8 cellular contexts compared by ENCODE assay signal in genomic region chr13:59531571-59532091, GRCh38.
DNase-seq lines count a peak whose midpoint lies in the region; ATAC-seq and TF ChIP-seq lines count a peak whose summit lies in the region.

No MANE protein-coding gene starts in this region.

- H3K36me3 Mint-ChIP-seq in Calu3 (ENCODE audit: insufficient read depth, unreplicated experiment) = no peaks in the 10 kb centered on the region

- H3K9me3 Mint-ChIP-seq in Calu3 (ENCODE audit: low read depth, unreplicated experiment) = no peaks in the 10 kb centered on the region

- no TSS peak for BruUV-seq in Calu3 (replicated peaks; lab: Mats Ljungman, UMichigan)

- H3K4me1 Mint-ChIP-seq in Calu3 (ENCODE audit: low read depth, unreplicated experiment) = no peaks in the 10 kb centered on the region

- intact Hi-C loops in Calu3 (cut with micrococcal nuclease; ENCODE audit: unreplicated experiment) = loop anchor here (5.0 to 10.0 kb wide), 2 partner anchors 76 to 143 kb away; no protein-coding TSS in a partner anchor
- intact Hi-C loops in aorta (cut with DNase I) = no loop called here

- no peaks in the 10 kb centered on the region for H3K27me3 Mint-ChIP-seq in Calu3 (ENCODE audit: unreplicated experiment)

- no peaks in the 10 kb centered on the region for H3K9me3 ChIP-seq in aorta (ENCODE audit: control insufficient read depth, low read length)

- DNase-seq in Calu3 (peak; percentile 21), HUDEP-2 (lab: John Stamatoyannopoulos, UW; ENCODE audit: unreplicated experiment in 76 of 76) (peak in 55 of 76 experiments; percentile 1 to 71 (median 27)), SK-N-DZ (ENCODE audit: low spot score) (peak; percentile 35), midbrain (lab: John Stamatoyannopoulos, UW) (peak; percentile 77), aorta (peak; percentile 89), GM19238 (ENCODE audit: insufficient read length, low spot score) (no peak)

- 12 to 14% methylated on average over 9 of the region's 9 CpGs for WGBS in aorta, 2 donors

- no peaks in the 10 kb centered on the region for H3K36me3 ChIP-seq in aorta (ENCODE audit: control insufficient read depth in 1 of 2, insufficient read depth in 2 of 2, low read length in 1 of 2)

- H3K4me3 Mint-ChIP-seq in Calu3 (ENCODE audit: low read depth, unreplicated experiment) = no peak overlapping the region

- CTCF ChIA-PET in Calu3 (lab: Charles Lee) = no interaction called here

- H3K27me3 ChIP-seq in aorta (ENCODE audit: control insufficient read depth in 1 of 2, insufficient read depth in 2 of 2, low read length in 1 of 2) = no peaks in the 10 kb centered on the region

- TF ChIP-seq CTCF in Calu3 (IDR thresholded peaks at IDR 0.05; ENCODE audit: unreplicated experiment) = no peak

- no peak overlapping the region for H3K4me3 ChIP-seq in aorta (ENCODE audit: low read length in 2 of 2)

- no peak overlapping the region for H3K27ac Mint-ChIP-seq in Calu3 (ENCODE audit: unreplicated experiment)

- H3K27ac ChIP-seq in aorta (ENCODE audit: low read depth in 1 of 2, low read length in 2 of 2) = no peak overlapping the region

- ATAC-seq in esophagus mucosa (peak; percentile 60), aorta (ENCODE audit: low FRiP score) (peak; percentile 72), HG03175 (IDR thresholded peaks at IDR 0.05; ENCODE audit: unreplicated experiment) (no peak)

- H3K4me1 ChIP-seq in aorta (ENCODE audit: control insufficient read depth in 1 of 2, insufficient read depth in 2 of 2, low read length in 2 of 2) = peaks cover 0 to 2% of the 10 kb centered on the region in 2 donors
